Comparison of ENCODE assay signal across 21 cellular contexts in the genomic region with DNA sequence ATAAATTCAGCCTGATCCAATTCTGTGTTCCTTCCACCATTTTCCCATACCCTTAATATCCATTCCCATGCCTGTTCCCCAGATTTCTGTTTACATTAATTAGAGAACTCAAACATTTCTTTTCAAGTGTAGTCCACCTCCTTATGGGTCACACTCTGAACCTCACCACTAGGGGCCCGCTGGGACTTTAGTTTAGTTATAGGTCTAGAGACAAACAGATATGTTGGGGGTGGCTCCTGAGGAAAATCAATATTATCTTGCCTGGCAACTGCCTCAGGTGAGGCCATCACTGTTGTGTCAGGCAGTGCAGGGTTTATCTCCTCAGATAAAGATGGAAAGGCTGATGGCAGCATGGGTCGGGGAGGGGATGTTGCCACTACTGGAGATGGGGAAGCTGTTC.
DNase-seq lines count a peak whose midpoint lies in the region; ATAC-seq, FAIRE-seq and TF ChIP-seq lines count a peak whose summit lies in the region.
"Had no signal": no experiment of that assay in that cellular context is flagged by ENCODE, and none has a peak within 500 bp of the region (broad histone marks: within the 10 kb centered on the region; RNA-seq: fewer than 3 reads in every experiment).

No MANE protein-coding gene starts in this region.

- peak; percentile 18 for TF ChIP-seq CTCF in GM06990 (IDR thresholded peaks at IDR 0.05; ENCODE audit: insufficient read depth, low read length, poor library complexity, severe bottlenecking)
- 0 out of 3 replicates have a peak, but pooled peaks have one; percentile 6 for TF ChIP-seq CTCF in GM12872 (IDR thresholded peaks at IDR 0.05; ENCODE audit: insufficient read depth, low read depth, low read length)
- TF ChIP-seq CTCF in HFFc6 (IDR thresholded peaks at IDR 0.05), result peak; percentile 34

- H3K36me3 ChIP-seq in GM06990 (ENCODE audit: control insufficient read depth, insufficient read depth, low read length), result no peaks in the 10 kb centered on the region
- H3K36me3 ChIP-seq in mesendoderm (ENCODE audit: control insufficient read depth, insufficient read depth, low read length), result no peaks in the 10 kb centered on the region
- H3K36me3 ChIP-seq in CD8-positive, alpha-beta memory T cell (ENCODE audit: insufficient read depth, low read length), result no peaks in the 10 kb centered on the region

- WGBS in mesendoderm (ENCODE audit: extremely low coverage, insufficient coverage, low lambda C conversion rate), result no CpG with 5 or more reads among the region's 2 CpGs

- H2BK5ac ChIP-seq in mesendoderm (ENCODE audit: low read length), result no peak overlapping the region

- H3K9ac ChIP-seq in mesendoderm (ENCODE audit: low read length), result no peak overlapping the region

- no peak overlapping the region for H2AK5ac ChIP-seq in mesendoderm (ENCODE audit: low read length)

- H3K4me1 Mint-ChIP-seq in HFFc6 (ENCODE audit: low read depth), result no peaks in the 10 kb centered on the region
- H3K4me1 Mint-ChIP-seq in CD8-positive, alpha-beta memory T cell, result no peaks in the 10 kb centered on the region
- H3K4me1 Mint-ChIP-seq: B cell; CD4-positive, alpha-beta memory T cell had no signal

- no peak for DNase-seq in GM06990 (ENCODE audit: extremely low read depth, insufficient read length)
- no peak for DNase-seq in HFFc6
- peak; percentile 5 for DNase-seq in mesendoderm
- no peak for DNase-seq in pons (ENCODE audit: low spot score)
- no peak for DNase-seq in CD8-positive, alpha-beta memory T cell
- DNase-seq in GM12891 (ENCODE audit: insufficient read length, low spot score), result no peak
- DNase-seq: C1 segment of cervical spinal cord; CD4-positive, alpha-beta memory T cell; COR-L47; DMS153; DND-41; GDM1; IMR-90; KBM-7 had no signal

- no peak overlapping the region for H4K5ac ChIP-seq in mesendoderm (ENCODE audit: low read length)

- H3K4ac ChIP-seq in mesendoderm (ENCODE audit: low read depth, low read length), result no peak overlapping the region

- no peak overlapping the region for H2BK15ac ChIP-seq in mesendoderm (replicated peaks; ENCODE audit: low read depth)

- H3K27ac Mint-ChIP-seq in HFFc6, result no peak overlapping the region
- no peak overlapping the region for H3K27ac Mint-ChIP-seq in CD8-positive, alpha-beta memory T cell
- H3K27ac Mint-ChIP-seq: B cell; CD4-positive, alpha-beta memory T cell had no signal

- no peak overlapping the region for H3K23ac ChIP-seq in mesendoderm (ENCODE audit: low read length)

- no peaks in the 10 kb centered on the region for H3K79me2 ChIP-seq in mesendoderm (ENCODE audit: control insufficient read depth, insufficient read depth, low read length)

- no peak for ATAC-seq in GM19455 (IDR thresholded peaks at IDR 0.05; ENCODE audit: unreplicated experiment)

- H3K4me3 Mint-ChIP-seq in HFFc6, result no peak overlapping the region
- no peak overlapping the region for H3K4me3 Mint-ChIP-seq in CD8-positive, alpha-beta memory T cell
- H3K4me3 Mint-ChIP-seq: B cell; CD4-positive, alpha-beta memory T cell had no signal

- no peak overlapping the region for H3K4me2 ChIP-seq in mesendoderm (ENCODE audit: low read length)

- POLR2A ChIA-PET in CD8-positive, alpha-beta memory T cell (lab: Charles Lee), result no interaction called here

- H3K36me3 Mint-ChIP-seq in HFFc6 (ENCODE audit: low read depth), result peaks cover 7% of the 10 kb centered on the region; the same call in 1 of the 2 replicates
- no peaks in the 10 kb centered on the region for H3K36me3 Mint-ChIP-seq in CD8-positive, alpha-beta memory T cell
- H3K36me3 Mint-ChIP-seq: CD4-positive, alpha-beta memory T cell had no signal

- no peak overlapping the region for H3K27ac ChIP-seq in mesendoderm (ENCODE audit: low read depth, low read length)
- no peak overlapping the region for H3K27ac ChIP-seq in CD8-positive, alpha-beta memory T cell (ENCODE audit: low read depth, low read length)

- no peak overlapping the region for H3K18ac ChIP-seq in mesendoderm (ENCODE audit: low read length)

- CTCF ChIA-PET in CD8-positive, alpha-beta memory T cell (lab: Charles Lee), result no interaction called here

- no peak for TF ChIP-seq POLR2A in GM12891 (IDR thresholded peaks at IDR 0.05; ENCODE audit: low read depth, low read length)

- no peak overlapping the region for H3K4me3 ChIP-seq in GM06990 (replicated peaks; ENCODE audit: low read depth, low read length)
- no peak overlapping the region for H3K4me3 ChIP-seq in mesendoderm (ENCODE audit: low read length)
- no peak overlapping the region for H3K4me3 ChIP-seq in CD8-positive, alpha-beta memory T cell (ENCODE audit: low read length)

- peaks cover 18% of the 10 kb centered on the region for H3K9me3 Mint-ChIP-seq in HFFc6
- H3K9me3 Mint-ChIP-seq in CD8-positive, alpha-beta memory T cell, result peaks cover 4 to 16% (median 9%) of the 10 kb centered on the region in 5 donors

- H3K27me3 ChIP-seq in GM06990 (replicated peaks; ENCODE audit: control insufficient read depth, insufficient read depth, low read length) (no peaks in the 10 kb centered on the region), mesendoderm (ENCODE audit: insufficient read depth, low read length, poor library complexity) (no peaks in the 10 kb centered on the region)
- H3K27me3 ChIP-seq in CD8-positive, alpha-beta memory T cell (ENCODE audit: insufficient read depth, low read length, poor library complexity, severe bottlenecking), result no peaks in the 10 kb centered on the region

- no peaks in the 10 kb centered on the region for H3K79me1 ChIP-seq in mesendoderm (ENCODE audit: low read length)

- no peak overlapping the region for H2BK120ac ChIP-seq in mesendoderm (ENCODE audit: low read depth, low read length)

- no peaks in the 10 kb centered on the region for H3K4me1 ChIP-seq in mesendoderm (ENCODE audit: control insufficient read depth, low read depth, low read length)
- H3K4me1 ChIP-seq in CD8-positive, alpha-beta memory T cell (ENCODE audit: insufficient read depth, low read length), result no peaks in the 10 kb centered on the region

- H4K8ac ChIP-seq in mesendoderm (ENCODE audit: low read depth, low read length), result no peak overlapping the region

- no peaks in the 10 kb centered on the region for H3K9me3 ChIP-seq in CD8-positive, alpha-beta memory T cell (ENCODE audit: low read length)

- H3K56ac ChIP-seq in mesendoderm (ENCODE audit: low read length), result no peak overlapping the region

- no peaks in the 10 kb centered on the region for H3K27me3 Mint-ChIP-seq in HFFc6 (ENCODE audit: insufficient read depth)
- peaks cover 1 to 3% of the 10 kb centered on the region in 2 donors for H3K27me3 Mint-ChIP-seq in CD8-positive, alpha-beta memory T cell
- H3K27me3 Mint-ChIP-seq: B cell had no signal

- no peak for FAIRE-seq in GM12891 (lab: Jason Lieb, UNC)
- FAIRE-seq: A204.1, D721Med, GM19239, H54 had no signal

TF ChIP-seq in GM12891, 5 proteins besides CTCF, POLR2A, EP300 and RAD21:
- TF ChIP-seq PAX5 (IDR thresholded peaks at IDR 0.05; ENCODE audit: insufficient read depth, low read length, severe bottlenecking) (no peak), POLR2AphosphoS5 (IDR thresholded peaks at IDR 0.05; ENCODE audit: low read depth, low read length) (no peak), TAF1 (IDR thresholded peaks at IDR 0.05; ENCODE audit: low read depth, low read length) (no peak), POU2F2 (IDR thresholded peaks at IDR 0.05; ENCODE audit: low read depth, low read length) (no peak), SPI1 (IDR thresholded peaks at IDR 0.05; ENCODE audit: low read depth, low read length) (no peak)
